Comparison of ENCODE assay signal across 8 cellular contexts in genomic region chr5:132487841-132488555, GRCh38. TPM values are rescaled to one million over a fixed set of nuclear protein-coding genes. Genes with fewer than 3 reads are reported as not detected.
DNase-seq lines count a peak whose midpoint lies in the region; ATAC-seq and TF ChIP-seq lines count a peak whose summit lies in the region.

No MANE protein-coding gene starts in this region.

- H3K4me1 Mint-ChIP-seq in CD4-positive, alpha-beta T cell (ENCODE audit: low read depth) = peaks cover 77% of the 10 kb centered on the region
- peaks cover 72% of the 10 kb centered on the region for H3K4me1 Mint-ChIP-seq in activated naive CD8-positive, alpha-beta T cell treated with anti-CD3 and anti-CD28 coated beads for 36 hours
- H3K4me1 Mint-ChIP-seq in natural killer cell = peaks cover 69 to 81% of the 10 kb centered on the region in 2 donors

- CTCF ChIA-PET in CD4-positive, alpha-beta T cell (lab: Charles Lee) = interaction anchor here (1.0 to 5.5 kb wide), 5 partner anchors 23 to 79 kb away, joined by 3 to 34 read pairs (median 8); no protein-coding TSS in a partner anchor

- ATAC-seq in CD4-positive, alpha-beta T cell (ENCODE audit: poor library complexity) = no peak
- no peak for ATAC-seq in natural killer cell
- no peak for ATAC-seq in GM21723 (IDR thresholded peaks at IDR 0.05; ENCODE audit: unreplicated experiment)

- intact Hi-C loops in CD4-positive, alpha-beta T cell (cut with DNase I, micrococcal nuclease) = no loop called here
- intact Hi-C loops in natural killer cell (cut with micrococcal nuclease) = loop anchor here (2.0 kb wide), 1 partner anchor 15 kb away; no protein-coding TSS in a partner anchor

- peak overlapping the region; percentile 97 for H3K9ac ChIP-seq in MM.1S (ENCODE audit: low read length)

- peaks cover 48% of the 10 kb centered on the region for H3K36me3 ChIP-seq in MM.1S (replicated peaks; ENCODE audit: insufficient read depth, low read length)

- H3K27me3 Mint-ChIP-seq in CD4-positive, alpha-beta T cell = peaks cover 7% of the 10 kb centered on the region
- peaks cover 7% of the 10 kb centered on the region for H3K27me3 Mint-ChIP-seq in activated naive CD8-positive, alpha-beta T cell treated with anti-CD3 and anti-CD28 coated beads for 36 hours
- no peaks in the 10 kb centered on the region for H3K27me3 Mint-ChIP-seq in natural killer cell (ENCODE audit: low read depth in 2 of 2)

- H3K4me1 ChIP-seq in MM.1S (ENCODE audit: low read length) = peaks cover 60% of the 10 kb centered on the region

- H3K9me3 ChIP-seq in CD4-positive, alpha-beta T cell (ENCODE audit: control insufficient read depth, low read length) = no peaks in the 10 kb centered on the region
- H3K9me3 ChIP-seq in MM.1S (replicated peaks; ENCODE audit: insufficient read depth, low read length) = no peaks in the 10 kb centered on the region

- peak in 2 of 10 experiments; percentile 21 to 31 for DNase-seq in CD4-positive, alpha-beta T cell
- no peak for DNase-seq in MM.1S
- DNase-seq in activated naive CD8-positive, alpha-beta T cell treated with anti-CD3 and anti-CD28 coated beads for 36 hours = no peak
- peak; percentile 22 for DNase-seq in natural killer cell
- no peak for DNase-seq in NCI-H1436 treated with DMSO at 0.1 percent for 48 hours (lab: John Stamatoyannopoulos, UW)
- DNase-seq in amniotic stem cell (lab: John Stamatoyannopoulos, UW) = no peak
- DNase-seq in NCI-H2196 (lab: John Stamatoyannopoulos, UW; ENCODE audit: unreplicated experiment) = no peak

- H3K27ac ChIP-seq in CD4-positive, alpha-beta T cell (ENCODE audit: low read depth, low read length) = peak overlapping the region; percentile 99
- H3K27ac ChIP-seq in MM.1S (ENCODE audit: low read length) = peak overlapping the region; percentile 87; the same call in 1 of the 2 replicates

- peaks cover 71% of the 10 kb centered on the region for H3K36me3 Mint-ChIP-seq in CD4-positive, alpha-beta T cell (ENCODE audit: low read depth)
- H3K36me3 Mint-ChIP-seq in activated naive CD8-positive, alpha-beta T cell treated with anti-CD3 and anti-CD28 coated beads for 36 hours = peaks cover 70% of the 10 kb centered on the region
- H3K36me3 Mint-ChIP-seq in natural killer cell = peaks cover 22% of the 10 kb centered on the region

- H2AFZ ChIP-seq in MM.1S (ENCODE audit: low read length) = no peak overlapping the region

- H3K27ac Mint-ChIP-seq in CD4-positive, alpha-beta T cell = peak overlapping the region; percentile 97
- peak overlapping the region; percentile 96 for H3K27ac Mint-ChIP-seq in activated naive CD8-positive, alpha-beta T cell treated with anti-CD3 and anti-CD28 coated beads for 36 hours
- peak overlapping the region; percentile 97 to 100 for H3K27ac Mint-ChIP-seq in natural killer cell

- no peaks in the 10 kb centered on the region for H3K9me2 ChIP-seq in MM.1S (replicated peaks; ENCODE audit: insufficient read depth, low read length)

- TF ChIP-seq CTCF in CD4-positive, alpha-beta T cell (IDR thresholded peaks at IDR 0.05) = no peak
- TF ChIP-seq CTCF in MM.1S (IDR thresholded peaks at IDR 0.05; ENCODE audit: low read length) (no peak), natural killer cell (IDR thresholded peaks at IDR 0.05) (no peak)

- no peaks in the 10 kb centered on the region for H3K27me3 ChIP-seq in CD4-positive, alpha-beta T cell (ENCODE audit: control insufficient read depth, insufficient read depth, low read length)
- H3K27me3 ChIP-seq in MM.1S (replicated peaks; ENCODE audit: insufficient read depth, low read length) = no peaks in the 10 kb centered on the region

- peaks cover 88% of the 10 kb centered on the region for H3K79me2 ChIP-seq in MM.1S (ENCODE audit: low read length)

- peaks cover 66% of the 10 kb centered on the region for H3F3A ChIP-seq in MM.1S (ENCODE audit: insufficient read depth, low read length)

- peaks cover 45% of the 10 kb centered on the region for H4K20me1 ChIP-seq in MM.1S (ENCODE audit: insufficient read depth, low read length)

- H3K9me3 Mint-ChIP-seq in CD4-positive, alpha-beta T cell = no peaks in the 10 kb centered on the region
- H3K9me3 Mint-ChIP-seq in activated naive CD8-positive, alpha-beta T cell treated with anti-CD3 and anti-CD28 coated beads for 36 hours = no peaks in the 10 kb centered on the region
- no peaks in the 10 kb centered on the region for H3K9me3 Mint-ChIP-seq in natural killer cell

- peak overlapping the region; percentile 90 for H3K4me3 ChIP-seq in MM.1S (ENCODE audit: low read length)

- H3K4me3 Mint-ChIP-seq in CD4-positive, alpha-beta T cell = peak overlapping the region; percentile 98
- H3K4me3 Mint-ChIP-seq in activated naive CD8-positive, alpha-beta T cell treated with anti-CD3 and anti-CD28 coated beads for 36 hours = peak overlapping the region; percentile 97
- H3K4me3 Mint-ChIP-seq in natural killer cell = peak overlapping the region; percentile 96

- peak overlapping the region; percentile 91 for H3K4me2 ChIP-seq in MM.1S (ENCODE audit: low read depth, low read length)

- POLR2A ChIA-PET in CD4-positive, alpha-beta T cell (lab: Charles Lee) = interaction anchor here (0.9 to 25.5 kb wide), 11 partner anchors 9 to 119 kb away, joined by 3 to 1045 read pairs (median 188); partner anchors contain the start of gene SLC22A5

RNA-seq across cellular contexts. Expression of gene IRF1, which starts 2.6 kb away (rescaled TPM):
- total RNA-seq in CD4-positive, alpha-beta T cell = 1,000 to 10,000 TPM; 1,212 to 1,234 TPM
- total RNA-seq in activated naive CD8-positive, alpha-beta T cell treated with anti-CD3 and anti-CD28 coated beads for 36 hours = 100 to 1,000 TPM; 228 to 232 TPM
- 1,000 to 10,000 TPM; 1,190 to 1,513 (median 1,282) TPM for total RNA-seq in natural killer cell

RNA-seq across cellular contexts. Expression of gene IL5, which starts 55.3 kb away (rescaled TPM):
- not detected for total RNA-seq in CD4-positive, alpha-beta T cell
- not detected for total RNA-seq in activated naive CD8-positive, alpha-beta T cell treated with anti-CD3 and anti-CD28 coated beads for 36 hours
- not detected for total RNA-seq in natural killer cell

Comparison
In these comparisons a context has a peak if more than half of its experiments do, and no peak if none do; other contexts are left out.
1. RNA of gene IRF1, which starts 2.6 kb away (total RNA-seq): 1,190 to 1,513 TPM in natural killer cell and 1,212 to 1,234 TPM in CD4-positive, alpha-beta T cell; 228 to 232 TPM in activated naive CD8-positive, alpha-beta T cell treated with anti-CD3 and anti-CD28 coated beads for 36 hours; every median in the first group is over 4 times any median in the second.
2. Peak in every context shown above with its lines, with median percentiles within 50 percentile points of each other: H3K27ac Mint-ChIP-seq and H3K4me3 Mint-ChIP-seq.